17 cellular contexts compared by ENCODE assay signal in genomic region chr12:80861636-80862378, GRCh38.
DNase-seq lines count a peak whose midpoint lies in the region; ATAC-seq and TF ChIP-seq lines count a peak whose summit lies in the region.
"Had no signal": no experiment of that assay in that cellular context is flagged by ENCODE, and none has a peak within 500 bp of the region (broad histone marks: within the 10 kb centered on the region; RNA-seq: fewer than 3 reads in every experiment).

No MANE protein-coding gene starts in this region.

- peak; percentile 8 for DNase-seq in AG04450 (ENCODE audit: low read depth, low spot score)
- peak; percentile 2 for DNase-seq in HT1080 (ENCODE audit: low read depth)
- peak; percentile 72 for DNase-seq in amniotic epithelial cell (ENCODE audit: low read depth)
- DNase-seq in fibroblast of villous mesenchyme (ENCODE audit: low read depth), result peak; percentile 67
- DNase-seq in activated CD4-positive, alpha-beta T cell treated with anti-CD3 and anti-CD28 coated beads for 4 hours, result no peak
- no peak for DNase-seq in left cardiac atrium
- DNase-seq in GM19240 (ENCODE audit: insufficient read length, low spot score), result no peak
- DNase-seq: activated CD4-positive, CD25-positive, alpha-beta regulatory T cell treated with anti-CD3 and anti-CD28 coated beads, Interleukin-2, amount 50 U/mL, for 72 hours; activated naive CD8-positive, alpha-beta T cell treated with anti-CD3 and anti-CD28 coated beads, Interleukin-2, amount 50 U/mL, for 24 hours; CD4-positive, CD25-positive, alpha-beta regulatory T cell; DMS153; NCI-H2081 treated with DMSO at 0.1 percent for 48 hours; NCI-H510A treated with DMSO at 0.1 percent for 48 hours had no signal

- H3K4me3 ChIP-seq in AG04450 (ENCODE audit: low read depth, low read length), result no peak overlapping the region
- H3K4me3 ChIP-seq in fibroblast of villous mesenchyme (ENCODE audit: low read depth, low read length), result no peak overlapping the region
- H3K4me3 ChIP-seq: A549, SK-N-MC had no signal

- ATAC-seq in left cardiac atrium, result no peak
- no peak for ATAC-seq in GM18868 (IDR thresholded peaks at IDR 0.05; ENCODE audit: unreplicated experiment)
- ATAC-seq: A549; activated naive CD8-positive, alpha-beta T cell treated with anti-CD3 and anti-CD28 coated beads, Interleukin-2, amount 50 U/mL, for 24 hours; left lobe of liver had no signal

- H3K9me3 ChIP-seq in AG04450 (ENCODE audit: control insufficient read depth, insufficient read depth, low read length), result no peaks in the 10 kb centered on the region
- H3K9me3 ChIP-seq: A549 had no signal

- CTCF ChIA-PET in AG04450 (lab: Charles Lee), result interaction anchor here (1.8 kb wide), 1 partner anchor 24 kb away, joined by 4 read pairs; no protein-coding TSS in a partner anchor

- H3K27me3 ChIP-seq in AG04450 (ENCODE audit: control insufficient read depth, insufficient read depth, low read length), result no peaks in the 10 kb centered on the region

- POLR2A ChIA-PET in AG04450 (lab: Yijun Ruan, JAX), result no interaction called here

- TF ChIP-seq CTCF in AG04450 (IDR thresholded peaks at IDR 0.05; ENCODE audit: low read depth, low read length) (no peak), fibroblast of villous mesenchyme (IDR thresholded peaks at IDR 0.05; ENCODE audit: insufficient read depth, low read depth, low read length) (no peak)

- no peak overlapping the region for H3K27ac ChIP-seq in AG04450 (ENCODE audit: low read depth, low read length)
- H3K27ac ChIP-seq: A549, SK-N-MC had no signal

- intact Hi-C loops in left cardiac atrium (cut with DNase I), result no loop called here

Comparison
In these comparisons a context has a peak if more than half of its experiments do, and no peak if none do; other contexts are left out.
1. DNase-seq: peak in AG04450 (single experiment), HT1080 (single experiment), amniotic epithelial cell (single experiment) and fibroblast of villous mesenchyme (single experiment); none in activated CD4-positive, alpha-beta T cell treated with anti-CD3 and anti-CD28 coated beads for 4 hours (0 of 2), left cardiac atrium (single experiment) and GM19240 (single experiment).